In genomic region chr16:55470533-55471371, GRCh38 we compare ENCODE assay signal across 11 cellular contexts. TPM values are rescaled to one million over a fixed set of nuclear protein-coding genes. Genes with fewer than 3 reads are reported as not detected.
A peak's percentile ranks its signal among the peaks of the same experiment; 100 is the strongest.
DNase-seq lines count a peak whose midpoint lies in the region; ATAC-seq and TF ChIP-seq lines count a peak whose summit lies in the region.
"Had no signal": no experiment of that assay in that cellular context is flagged by ENCODE, and none has a peak within 500 bp of the region (broad histone marks: within the 10 kb centered on the region; RNA-seq: fewer than 3 reads in every experiment).

No MANE protein-coding gene starts in this region.

- DNase-seq in T-helper 2 cell treated with Interferon-gamma antibody and Interleukin-4, amounts not matched to agents 5 μg/mL and 100 μg/mL, for 36 hours (ENCODE audit: low spot score) = no peak
- DNase-seq in T-helper 2 cell (no peak), brain pericyte (ENCODE audit: low read depth, low spot score) (peak; percentile 84), islet precursor cell (peak; percentile 76), vagina (ENCODE audit: extremely low spot score in 2 of 2) (no peak), DMS153 (lab: John Stamatoyannopoulos, UW) (no peak), SKM-1 treated with dmso at 0.1 percent for 144 hours (lab: John Stamatoyannopoulos, UW; ENCODE audit: unreplicated experiment) (no peak)
- no peak for DNase-seq in effector memory CD8-positive, alpha-beta T cell
- DNase-seq: NCI-H1694 treated with DMSO at 0.1 percent for 48 hours; stimulated activated CD4-positive, alpha-beta T cell treated with anti-CD3 and anti-CD28 coated beads, Interleukin-4, amount 100 ng/mL, for 4 hours had no signal

- TF ChIP-seq CTCF in vagina (IDR thresholded peaks at IDR 0.05) = no peak

- H3K36me3 ChIP-seq in vagina = no peaks in the 10 kb centered on the region

- TF ChIP-seq POLR2A in vagina (IDR thresholded peaks at IDR 0.05) = no peak

- ATAC-seq in effector memory CD8-positive, alpha-beta T cell (replicated peaks) = no peak

- no peak overlapping the region for H3K4me3 Mint-ChIP-seq in T-helper 2 cell treated with Interferon-gamma antibody and Interleukin-4, amounts not matched to agents 5 μg/mL and 100 μg/mL, for 36 hours
- H3K4me3 Mint-ChIP-seq in effector memory CD8-positive, alpha-beta T cell = no peak overlapping the region

- no peaks in the 10 kb centered on the region for H3K27me3 ChIP-seq in vagina

- peak overlapping the region; percentile 80 for H3K27ac ChIP-seq in vagina
- H3K27ac ChIP-seq: VCaP had no signal

- no peak overlapping the region for H3K4me3 ChIP-seq in vagina

- no peaks in the 10 kb centered on the region for H3K27me3 Mint-ChIP-seq in T-helper 2 cell treated with Interferon-gamma antibody and Interleukin-4, amounts not matched to agents 5 μg/mL and 100 μg/mL, for 36 hours (ENCODE audit: low read depth)
- peaks cover 5 to 18% of the 10 kb centered on the region in 2 donors for H3K27me3 Mint-ChIP-seq in effector memory CD8-positive, alpha-beta T cell

- no peaks in the 10 kb centered on the region for H3K9me3 ChIP-seq in vagina

- H3K27ac Mint-ChIP-seq in T-helper 2 cell treated with Interferon-gamma antibody and Interleukin-4, amounts not matched to agents 5 μg/mL and 100 μg/mL, for 36 hours = peak overlapping the region; percentile 32
- H3K27ac Mint-ChIP-seq in effector memory CD8-positive, alpha-beta T cell = no peak overlapping the region

- H3K4me1 Mint-ChIP-seq in T-helper 2 cell treated with Interferon-gamma antibody and Interleukin-4, amounts not matched to agents 5 μg/mL and 100 μg/mL, for 36 hours (ENCODE audit: low read depth) = peaks cover 13% of the 10 kb centered on the region
- peaks cover 0 to 2% of the 10 kb centered on the region in 2 donors for H3K4me1 Mint-ChIP-seq in effector memory CD8-positive, alpha-beta T cell (ENCODE audit: low read depth in 2 of 2)

- intact Hi-C loops in vagina (cut with DNase I) = no loop called here

- peaks cover 3% of the 10 kb centered on the region for H3K9me3 Mint-ChIP-seq in T-helper 2 cell treated with Interferon-gamma antibody and Interleukin-4, amounts not matched to agents 5 μg/mL and 100 μg/mL, for 36 hours
- no peaks in the 10 kb centered on the region for H3K9me3 Mint-ChIP-seq in effector memory CD8-positive, alpha-beta T cell

- H3K36me3 Mint-ChIP-seq in T-helper 2 cell treated with Interferon-gamma antibody and Interleukin-4, amounts not matched to agents 5 μg/mL and 100 μg/mL, for 36 hours (ENCODE audit: low read depth) = no peaks in the 10 kb centered on the region
- no peaks in the 10 kb centered on the region for H3K36me3 Mint-ChIP-seq in effector memory CD8-positive, alpha-beta T cell (ENCODE audit: insufficient read depth)

- peaks cover 23% of the 10 kb centered on the region for H3K4me1 ChIP-seq in vagina

RNA-seq across cellular contexts. Expression of gene MMP2, which starts 8.2 kb away (rescaled TPM):
- 296 TPM for total RNA-seq in vagina

RNA-seq across cellular contexts. Expression of gene LPCAT2, which starts 38.1 kb away (rescaled TPM):
- total RNA-seq in vagina = 11.3 TPM

Comparison
In these comparisons a context has a peak if more than half of its experiments do, and no peak if none do; other contexts are left out.
1. DNase-seq: peak in brain pericyte (single experiment) and islet precursor cell (single experiment); none in T-helper 2 cell treated with Interferon-gamma antibody and Interleukin-4, amounts not matched to agents 5 μg/mL and 100 μg/mL, for 36 hours (single experiment), T-helper 2 cell (0 of 5), vagina (0 of 2), DMS153 (single experiment), SKM-1 treated with dmso at 0.1 percent for 144 hours (single experiment) and effector memory CD8-positive, alpha-beta T cell (0 of 3).